ENCODE assay signal across 8 cellular contexts in the genomic region with DNA sequence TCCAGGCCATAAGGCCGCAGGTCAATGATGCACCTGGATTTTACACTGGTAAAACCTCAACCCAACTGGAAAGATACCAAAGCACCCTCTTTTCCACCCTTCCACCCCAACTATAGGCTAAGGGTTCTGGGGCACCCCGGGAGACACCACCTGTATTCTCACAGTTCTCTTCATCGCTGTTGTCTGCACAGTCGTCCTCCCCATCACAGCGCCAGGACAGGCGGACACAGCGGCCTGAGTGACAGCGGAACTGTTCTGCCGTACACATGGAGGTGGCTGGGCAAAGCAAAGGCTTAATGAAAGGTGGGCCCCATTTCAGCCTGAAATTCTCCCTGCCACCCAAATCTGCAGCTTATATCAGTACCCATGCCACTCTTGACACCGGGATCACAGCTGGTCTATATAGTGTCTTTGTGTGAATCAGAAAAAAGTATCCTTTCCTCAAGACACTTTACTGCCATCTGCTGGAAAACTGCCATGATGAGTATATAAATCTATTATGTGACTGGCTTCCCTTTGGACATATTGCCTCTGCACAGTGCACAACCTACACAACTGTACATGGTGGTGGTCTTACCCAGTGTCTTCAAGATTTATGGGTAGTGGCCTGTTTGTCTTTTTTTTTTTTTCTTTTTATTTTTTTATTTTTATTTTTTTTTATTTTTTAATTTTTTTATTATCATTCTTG.
DNase-seq lines count a peak whose midpoint lies in the region; ATAC-seq and TF ChIP-seq lines count a peak whose summit lies in the region.

No MANE protein-coding gene starts in this region.

- peak; percentile 37 for DNase-seq in DMS53 treated with DMSO at 0.1 percent for 48 hours (lab: John Stamatoyannopoulos, UW; ENCODE audit: unreplicated experiment)
- DNase-seq in HuH-7.5 (ENCODE audit: low spot score): peak; percentile 45
- peak; percentile 82 for DNase-seq in RKO (ENCODE audit: low spot score)
- DNase-seq in fibroblast of pulmonary artery (ENCODE audit: low read depth): peak; percentile 61
- no peak for DNase-seq in GM19240 (ENCODE audit: insufficient read length, low spot score)

- ATAC-seq in HG03095 (IDR thresholded peaks at IDR 0.05; ENCODE audit: unreplicated experiment) (no peak), GM21619 (IDR thresholded peaks at IDR 0.05; ENCODE audit: unreplicated experiment) (no peak), HG03521 (IDR thresholded peaks at IDR 0.05; ENCODE audit: unreplicated experiment) (no peak)

- no peak overlapping the region for H3K4me3 ChIP-seq in fibroblast of pulmonary artery (replicated peaks; ENCODE audit: low read depth, low read length)

- peak; percentile 40 for TF ChIP-seq CTCF in fibroblast of pulmonary artery (IDR thresholded peaks at IDR 0.05; ENCODE audit: low read length, missing control alignments)
